ENCODE assay signal across 18 cellular contexts in the genomic region with DNA sequence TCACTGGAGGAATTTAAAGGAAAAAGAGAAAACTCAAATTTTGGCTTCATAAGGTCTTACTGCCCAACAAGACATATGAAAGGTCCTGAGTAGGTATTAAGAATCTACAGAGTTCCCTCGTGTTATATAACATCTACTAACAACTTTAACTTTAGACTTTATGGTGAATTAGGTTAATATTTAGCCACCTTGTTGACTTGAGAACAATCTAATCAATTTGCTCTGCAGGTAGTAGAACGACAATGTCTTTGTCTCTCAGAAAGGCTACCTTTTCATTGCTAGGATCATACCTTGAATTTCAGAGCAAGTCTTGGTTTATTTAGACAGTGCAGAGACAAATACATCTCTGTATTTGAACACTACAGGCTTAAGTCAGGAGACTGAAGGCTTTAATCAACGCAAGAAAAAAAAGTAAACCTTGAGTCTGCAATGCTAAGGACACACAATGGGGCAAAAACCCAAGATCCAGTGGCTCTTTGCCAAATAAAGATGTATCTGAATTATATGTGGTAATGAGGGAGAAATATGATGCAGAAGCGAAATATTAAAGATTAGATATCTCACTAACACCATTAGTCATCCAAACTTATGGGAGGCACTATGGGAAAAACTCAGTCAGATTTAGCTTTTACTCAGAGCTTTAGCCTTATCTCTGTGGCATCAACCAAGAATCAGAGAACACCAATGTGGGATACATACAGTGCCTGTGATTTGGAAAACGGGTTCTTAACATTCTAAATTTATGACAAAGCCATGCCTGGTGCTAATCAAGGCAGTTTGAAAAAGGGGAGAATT.
A peak's percentile ranks its signal among the peaks of the same experiment; 100 is the strongest.
DNase-seq lines count a peak whose midpoint lies in the region; ATAC-seq and TF ChIP-seq lines count a peak whose summit lies in the region.
"Had no signal": no experiment of that assay in that cellular context is flagged by ENCODE, and none has a peak within 500 bp of the region (broad histone marks: within the 10 kb centered on the region; RNA-seq: fewer than 3 reads in every experiment).

No MANE protein-coding gene starts in this region.

- H3K79me2 ChIP-seq in GM23248 (ENCODE audit: insufficient read depth) = no peaks in the 10 kb centered on the region

- H3F3A ChIP-seq in GM23248 (ENCODE audit: insufficient read depth) = no peaks in the 10 kb centered on the region

- H3K4me1 ChIP-seq in GM23248 (ENCODE audit: insufficient read depth) = no peaks in the 10 kb centered on the region
- H3K4me1 ChIP-seq: A549, SJCRH30 had no signal

- in situ Hi-C loops in GM23248 (cut with MboI) = no loop called here
- in situ Hi-C loops in brain microvascular endothelial cell (cut with HindIII; ENCODE audit: low pct_ligation_motif_present, low sequenced_read_pairs) = no loop called here

- H3K4me3 ChIP-seq in GM23248 = no peak overlapping the region
- no peak overlapping the region for H3K4me3 ChIP-seq in brain microvascular endothelial cell (ENCODE audit: low read depth, low read length)
- no peak overlapping the region for H3K4me3 ChIP-seq in retinal pigment epithelial cell (ENCODE audit: low read length)
- H3K4me3 ChIP-seq: A549, GM23338, SJCRH30 had no signal

- TF ChIP-seq CTCF in brain microvascular endothelial cell (IDR thresholded peaks at IDR 0.05; ENCODE audit: low read depth, low read length, missing control alignments) (no peak), retinal pigment epithelial cell (conservative IDR thresholded peaks at IDR 0.05; ENCODE audit: low read depth, low read length) (no peak)

- no peak overlapping the region for H3K4me2 ChIP-seq in GM23248 (ENCODE audit: unreplicated experiment)
- H3K4me2 ChIP-seq: A549, GM23338 had no signal

- no peaks in the 10 kb centered on the region for H3K9me2 ChIP-seq in GM23248 (ENCODE audit: insufficient read depth)

- no peak overlapping the region for H3K27ac ChIP-seq in GM23248
- H3K27ac ChIP-seq in brain microvascular endothelial cell = peak overlapping the region; percentile 64
- H3K27ac ChIP-seq: A549, SJCRH30 had no signal

- H3K36me3 ChIP-seq in GM23248 (ENCODE audit: low read depth) (no peaks in the 10 kb centered on the region), brain microvascular endothelial cell (replicated peaks) (no peaks in the 10 kb centered on the region)
- H3K36me3 ChIP-seq: SJCRH30 had no signal

- H3K9me3 ChIP-seq in GM23248 (ENCODE audit: low read depth) = no peaks in the 10 kb centered on the region
- H3K9me3 ChIP-seq: A549, Caco-2, SJCRH30 had no signal

- no peaks in the 10 kb centered on the region for H3K27me3 ChIP-seq in GM23248 (replicated peaks; ENCODE audit: insufficient read depth)
- H3K27me3 ChIP-seq in brain microvascular endothelial cell (replicated peaks) = no peaks in the 10 kb centered on the region
- H3K27me3 ChIP-seq: SJCRH30 had no signal

- H4K20me1 ChIP-seq in GM23248 (ENCODE audit: insufficient read depth) = no peaks in the 10 kb centered on the region

- DNase-seq in GM23248 = peak; percentile 1
- DNase-seq in brain microvascular endothelial cell = peak; percentile 60
- DNase-seq in iris pigment epithelial cell (ENCODE audit: low read depth) = peak; percentile 60
- peak; percentile 64 for DNase-seq in retinal pigment epithelial cell (ENCODE audit: low read depth)
- no peak for DNase-seq in D341Med (ENCODE audit: low spot score)
- DNase-seq in cerebellar cortex (ENCODE audit: low spot score) = no peak
- no peak for DNase-seq in HK-2 (ENCODE audit: unreplicated experiment)
- DNase-seq: GDM1; NCI-H1417 treated with DMSO at 0.1 percent for 48 hours; NCI-H69; NK-92 treated with Interleukin-12 subunit alpha and Interleukin-12 subunit beta, amount 100 ng/mL, for 24 hours; OCI-M1; RPMI8226; SJCRH30 had no signal

- H3K9ac ChIP-seq in GM23248 = no peak overlapping the region

- ATAC-seq in HG02588 (IDR thresholded peaks at IDR 0.05; ENCODE audit: unreplicated experiment) = no peak
- ATAC-seq: A549, GM23338 had no signal

- H2AFZ ChIP-seq in GM23248 = no peak overlapping the region
- H2AFZ ChIP-seq: GM23338 had no signal

- WGBS in GM23248 (ENCODE audit: low coverage in 1 of 2, low lambda C conversion rate in 2 of 2, missing lambda C conversion rate in 2 of 2), 2 experiments = 30 to 37% methylated on average over 5 of the region's 5 CpGs

Comparison
In these comparisons a context has a peak if more than half of its experiments do, and no peak if none do; other contexts are left out.
1. DNase-seq: peak in GM23248 (single experiment), brain microvascular endothelial cell (single experiment), iris pigment epithelial cell (single experiment) and retinal pigment epithelial cell (single experiment); none in D341Med (single experiment), cerebellar cortex (single experiment) and HK-2 (single experiment).